Comparison of ENCODE assay signal across 17 cellular contexts in the genomic region with DNA sequence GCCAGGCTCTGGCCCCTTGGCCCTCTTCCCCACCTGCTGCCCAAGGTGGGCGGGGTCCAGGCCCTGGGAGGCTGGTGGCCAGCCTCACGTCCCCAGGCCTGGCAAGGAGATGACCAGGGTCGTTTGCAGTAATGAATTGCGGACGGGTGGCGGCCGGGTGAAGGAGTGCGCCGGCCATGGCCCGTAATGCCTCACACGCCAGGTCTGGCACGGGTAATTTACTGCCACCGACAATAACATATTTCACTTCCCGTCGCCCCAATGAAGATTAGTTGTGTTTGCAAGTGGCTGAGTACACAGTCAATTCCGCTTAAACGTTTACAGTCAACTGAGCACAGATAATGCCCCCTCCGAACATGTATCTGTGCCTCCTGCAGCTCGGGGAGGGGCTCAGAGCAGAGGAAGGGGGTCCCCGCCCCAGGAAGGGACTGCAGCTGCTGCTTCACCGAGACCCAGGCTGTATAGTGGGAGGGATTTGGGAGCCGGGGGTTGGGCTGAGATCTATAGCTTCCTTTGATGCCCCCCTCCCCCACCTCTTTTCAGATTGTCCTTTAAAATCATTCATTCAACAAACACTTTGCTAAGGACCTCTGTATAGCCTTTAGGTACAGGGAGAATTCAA. TPM values are rescaled to one million over a fixed set of nuclear protein-coding genes. Genes with fewer than 3 reads are reported as not detected.
A peak's percentile ranks its signal among the peaks of the same experiment; 100 is the strongest.
DNase-seq lines count a peak whose midpoint lies in the region; ATAC-seq and TF ChIP-seq lines count a peak whose summit lies in the region.
"Had no signal": no experiment of that assay in that cellular context is flagged by ENCODE, and none has a peak within 500 bp of the region (broad histone marks: within the 10 kb centered on the region; RNA-seq: fewer than 3 reads in every experiment).

No MANE protein-coding gene starts in this region.

- no peaks in the 10 kb centered on the region for H3K9me3 Mint-ChIP-seq in effector memory CD8-positive, alpha-beta T cell
- H3K9me3 Mint-ChIP-seq: activated naive CD8-positive, alpha-beta T cell treated with anti-CD3 and anti-CD28 coated beads for 36 hours; mesothelial cell of epicardium had no signal

- no peaks in the 10 kb centered on the region for H3K9me3 ChIP-seq in ovary
- H3K9me3 ChIP-seq: colonic mucosa had no signal

- ATAC-seq in effector memory CD8-positive, alpha-beta T cell (replicated peaks), result no peak
- ATAC-seq in stimulated activated naive CD8-positive, alpha-beta T cell treated with anti-CD3 and anti-CD28 coated beads, Interleukin-15, Interleukin-2, amounts not matched to agents 100 U/mL and 50 U/mL, for 24 hours, result no peak
- ATAC-seq: activated CD8-positive, alpha-beta memory T cell treated with anti-CD3 and anti-CD28 coated beads, Interleukin-2, amount 10 ng/mL, durations not matched to agents 7 days and 5 days had no signal

- no peaks in the 10 kb centered on the region for H3K36me3 ChIP-seq in ovary
- H3K36me3 ChIP-seq: colonic mucosa had no signal

- H3K27me3 ChIP-seq in layer of hippocampus (ENCODE audit: control insufficient read depth, insufficient read depth, low read length) (no peaks in the 10 kb centered on the region), ovary (no peaks in the 10 kb centered on the region)

- TF ChIP-seq CTCF in ovary (IDR thresholded peaks at IDR 0.05), result no peak

- peaks cover 0 to 3% of the 10 kb centered on the region in 2 donors for H3K4me1 Mint-ChIP-seq in effector memory CD8-positive, alpha-beta T cell (ENCODE audit: low read depth in 2 of 2)
- H3K4me1 Mint-ChIP-seq: activated CD8-positive, alpha-beta memory T cell treated with anti-CD3 and anti-CD28 coated beads, Interleukin-2, amount 10 ng/mL, durations not matched to agents 7 days and 5 days had no signal

- intact Hi-C loops in ovary (cut with DNase I), result no loop called here

- H3K27ac Mint-ChIP-seq in effector memory CD8-positive, alpha-beta T cell, result peak overlapping the region in 1 of 2 donors; percentile 38
- H3K27ac Mint-ChIP-seq: activated CD8-positive, alpha-beta memory T cell treated with anti-CD3 and anti-CD28 coated beads, Interleukin-2, amount 10 ng/mL, durations not matched to agents 7 days and 5 days; activated naive CD8-positive, alpha-beta T cell treated with anti-CD3 and anti-CD28 coated beads for 36 hours; mesothelial cell of epicardium had no signal

- no peak for TF ChIP-seq POLR2A in ovary (IDR thresholded peaks at IDR 0.05)

- peak overlapping the region; percentile 40 for H3K27ac ChIP-seq in layer of hippocampus (ENCODE audit: low read depth, low read length)
- no peak overlapping the region for H3K27ac ChIP-seq in ovary
- H3K27ac ChIP-seq: colonic mucosa had no signal

- H3K4me3 Mint-ChIP-seq in effector memory CD8-positive, alpha-beta T cell, result no peak overlapping the region
- H3K4me3 Mint-ChIP-seq: activated CD8-positive, alpha-beta memory T cell treated with anti-CD3 and anti-CD28 coated beads, Interleukin-2, amount 10 ng/mL, durations not matched to agents 7 days and 5 days; activated naive CD8-positive, alpha-beta T cell treated with anti-CD3 and anti-CD28 coated beads for 36 hours; mesothelial cell of epicardium had no signal

- peaks cover 30 to 70% of the 10 kb centered on the region in 2 donors for H3K27me3 Mint-ChIP-seq in effector memory CD8-positive, alpha-beta T cell

- DNase-seq in COLO668 (lab: John Stamatoyannopoulos, UW; ENCODE audit: unreplicated experiment) (peak; percentile 94), NCI-H128 (lab: John Stamatoyannopoulos, UW; ENCODE audit: unreplicated experiment) (peak; percentile 5), NOMO-1 treated with DMSO at 0.1 percent for 48 hours (lab: John Stamatoyannopoulos, UW; ENCODE audit: unreplicated experiment) (peak; percentile 66), ovary (no peak)
- no peak for DNase-seq in stimulated activated CD8-positive, alpha-beta memory T cell treated with anti-CD3 and anti-CD28 coated beads, Interleukin-4, amount 100 ng/mL, for 48 hours
- no peak for DNase-seq in effector memory CD8-positive, alpha-beta T cell
- DNase-seq in stimulated activated naive CD8-positive, alpha-beta T cell treated with anti-CD3 and anti-CD28 coated beads, Interleukin-15, Interleukin-2, amounts not matched to agents 100 U/mL and 50 U/mL, for 24 hours, result no peak
- DNase-seq: activated CD8-positive, alpha-beta memory T cell treated with anti-CD3 and anti-CD28 coated beads, Interleukin-2, amount 10 ng/mL, durations not matched to agents 7 days and 5 days; activated naive CD8-positive, alpha-beta T cell treated with anti-CD3 and anti-CD28 coated beads for 36 hours; colonic mucosa; GF-D8; NCI-H226; Right ventricle myocardium superior; stimulated activated CD4-positive, alpha-beta T cell treated with anti-CD3 and anti-CD28 coated beads, Interleukin-4, amount 100 ng/mL, for 1 hour; stimulated activated naive CD4-positive, alpha-beta T cell treated with Interleukin-2 at 50 U/mL for 16 hours had no signal

- no peak overlapping the region for H3K4me3 ChIP-seq in ovary
- H3K4me3 ChIP-seq: colonic mucosa had no signal

- peaks cover 3% of the 10 kb centered on the region for H3K36me3 Mint-ChIP-seq in effector memory CD8-positive, alpha-beta T cell (ENCODE audit: insufficient read depth)
- H3K36me3 Mint-ChIP-seq: activated CD8-positive, alpha-beta memory T cell treated with anti-CD3 and anti-CD28 coated beads, Interleukin-2, amount 10 ng/mL, durations not matched to agents 7 days and 5 days; activated naive CD8-positive, alpha-beta T cell treated with anti-CD3 and anti-CD28 coated beads for 36 hours; mesothelial cell of epicardium had no signal

- 21 to 26% (median 22%) methylated on average over 14 to 22 of the region's 22 CpGs for WGBS in ovary, 3 donors

- peaks cover 1% of the 10 kb centered on the region for H3K4me1 ChIP-seq in ovary (ENCODE audit: insufficient read depth)

- no peak for TF ChIP-seq EP300 in ovary (IDR thresholded peaks at IDR 0.05)

RNA-seq across cellular contexts. Expression of a gene that starts 48.4 kb away (rescaled TPM):
- total RNA-seq in ovary, result 10 to 100 TPM in 5 of 7 donors, 1 to 10 TPM in 2; 7.4 to 66.4 (median 18.6) TPM
- 10 to 100 TPM; 14.0 to 21.1 TPM for polyA plus RNA-seq in ovary

RNA-seq across cellular contexts. Expression of a gene that starts 48.7 kb away (rescaled TPM):
- total RNA-seq in ovary, result 10 to 100 TPM; 20.2 to 94.9 (median 41.0) TPM
- polyA plus RNA-seq in ovary, result 10 to 100 TPM; 21.5 to 33.2 TPM

Comparison
In these comparisons a context has a peak if more than half of its experiments do, and no peak if none do; other contexts are left out.
1. DNase-seq: peak in COLO668 (single experiment), NCI-H128 (single experiment) and NOMO-1 treated with DMSO at 0.1 percent for 48 hours (single experiment); none in stimulated activated CD8-positive, alpha-beta memory T cell treated with anti-CD3 and anti-CD28 coated beads, Interleukin-4, amount 100 ng/mL, for 48 hours (single experiment), effector memory CD8-positive, alpha-beta T cell (0 of 3), stimulated activated naive CD8-positive, alpha-beta T cell treated with anti-CD3 and anti-CD28 coated beads, Interleukin-15, Interleukin-2, amounts not matched to agents 100 U/mL and 50 U/mL, for 24 hours (single experiment) and ovary (0 of 5).